19 cellular contexts compared by ENCODE assay signal in the genomic region with DNA sequence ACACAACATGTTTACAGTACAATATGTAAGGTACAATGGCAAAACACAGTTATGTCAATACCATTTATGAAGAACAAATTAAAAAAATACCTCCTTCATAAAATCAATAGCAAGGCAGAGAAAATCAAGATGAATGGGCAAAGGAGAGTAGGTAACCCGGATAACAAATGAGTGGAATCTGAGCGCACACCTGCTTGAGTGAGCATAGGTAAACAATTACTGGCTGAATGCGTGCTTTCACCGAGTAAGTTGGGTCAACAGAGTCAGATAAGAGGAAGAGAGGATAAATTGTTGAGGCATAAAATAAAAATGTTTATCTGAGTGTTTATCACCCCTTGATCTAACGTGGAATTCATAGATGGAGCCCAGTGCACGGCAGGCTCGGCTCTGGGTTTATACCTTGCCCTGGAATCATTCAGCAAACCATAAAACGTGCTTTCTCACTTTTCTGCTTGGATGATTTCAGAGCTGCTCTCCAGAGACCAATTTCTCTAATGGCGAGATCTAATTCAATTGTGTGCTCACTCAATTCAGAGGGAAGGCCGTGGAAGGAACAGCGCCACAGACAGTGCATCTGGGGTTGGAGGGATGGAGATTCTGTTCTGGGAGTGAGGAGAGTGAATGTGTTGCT.
DNase-seq lines count a peak whose midpoint lies in the region; ATAC-seq and TF ChIP-seq lines count a peak whose summit lies in the region.
"Had no signal": no experiment of that assay in that cellular context is flagged by ENCODE, and none has a peak within 500 bp of the region (broad histone marks: within the 10 kb centered on the region; RNA-seq: fewer than 3 reads in every experiment).

No MANE protein-coding gene starts in this region.

- DNase-seq in COR-L47 (lab: John Stamatoyannopoulos, UW) (peak; percentile 5), NCI-H1417 (lab: John Stamatoyannopoulos, UW) (peak; percentile 61 to 87 (median 84)), NCI-H2227 (lab: John Stamatoyannopoulos, UW; ENCODE audit: unreplicated experiment) (peak; percentile 4), glutamatergic neuron (peak; percentile 48), hippocampal formation (lab: John Stamatoyannopoulos, UW) (no peak), RKO (ENCODE audit: low spot score) (no peak), cerebellar cortex (ENCODE audit: low spot score) (no peak)
- DNase-seq: ACHN; activated CD8-positive, alpha-beta T cell treated with anti-CD3 and anti-CD28 coated beads, Interleukin-2, amount 10 ng/mL, durations not matched to agents 7 days and 5 days; caudate nucleus; CD8-positive, alpha-beta memory T cell; effector memory CD8-positive, alpha-beta T cell; KG1; NCI-H1694 treated with DMSO at 0.1 percent for 48 hours; stimulated activated naive B cell treated with anti-CD40 and anti-IgM and Interleukin-4, amounts not matched to agents 10 μg/mL and 1 μg/mL and 100 μg/mL, for 72 hours; trophoblast cell had no signal

- TF ChIP-seq CTCF in glutamatergic neuron (IDR thresholded peaks at IDR 0.05; ENCODE audit: partially characterized antibody, unreplicated experiment): no peak

- peaks cover 7% of the 10 kb centered on the region for H3K9me3 Mint-ChIP-seq in glutamatergic neuron (ENCODE audit: unreplicated experiment)
- H3K9me3 Mint-ChIP-seq: activated T-helper 1 cell treated with anti-CD3 and anti-CD28 coated beads, Interleukin-12 subunit alpha, Interleukin-12 subunit beta, Interleukin-2, Interleukin-4 antibody, amounts not matched to agents 30 ng/mL and 10 ng/mL and 1 ng/mL, durations not matched to agents 14 hours and 24 hours and 36 hours had no signal

- ATAC-seq in HG02981 (IDR thresholded peaks at IDR 0.05; ENCODE audit: unreplicated experiment): no peak
- ATAC-seq: activated CD8-positive, alpha-beta T cell treated with anti-CD3 and anti-CD28 coated beads, Interleukin-2, amount 10 ng/mL, durations not matched to agents 7 days and 5 days; effector memory CD8-positive, alpha-beta T cell; left lobe of liver; stimulated activated naive B cell treated with anti-CD40 and anti-IgM and Interleukin-4, amounts not matched to agents 10 μg/mL and 1 μg/mL and 100 μg/mL, for 72 hours had no signal

- H3K36me3 Mint-ChIP-seq in glutamatergic neuron (ENCODE audit: unreplicated experiment): peaks cover 5% of the 10 kb centered on the region
- H3K36me3 Mint-ChIP-seq: CD8-positive, alpha-beta memory T cell; stimulated activated naive B cell treated with anti-CD40 and anti-IgM and Interleukin-4, amounts not matched to agents 10 μg/mL and 1 μg/mL and 100 μg/mL, for 72 hours had no signal

- no peak overlapping the region for H3K27ac Mint-ChIP-seq in glutamatergic neuron (ENCODE audit: unreplicated experiment)
- H3K27ac Mint-ChIP-seq: activated CD8-positive, alpha-beta T cell treated with anti-CD3 and anti-CD28 coated beads, Interleukin-2, amount 10 ng/mL, durations not matched to agents 7 days and 5 days; activated T-helper 1 cell treated with anti-CD3 and anti-CD28 coated beads, Interleukin-12 subunit alpha, Interleukin-12 subunit beta, Interleukin-2, Interleukin-4 antibody, amounts not matched to agents 30 ng/mL and 10 ng/mL and 1 ng/mL, durations not matched to agents 14 hours and 24 hours and 36 hours; CD8-positive, alpha-beta memory T cell; effector memory CD8-positive, alpha-beta T cell; stimulated activated naive B cell treated with anti-CD40 and anti-IgM and Interleukin-4, amounts not matched to agents 10 μg/mL and 1 μg/mL and 100 μg/mL, for 72 hours had no signal

- H3K4me3 Mint-ChIP-seq in glutamatergic neuron (ENCODE audit: unreplicated experiment): no peak overlapping the region
- H3K4me3 Mint-ChIP-seq: activated CD8-positive, alpha-beta T cell treated with anti-CD3 and anti-CD28 coated beads, Interleukin-2, amount 10 ng/mL, durations not matched to agents 7 days and 5 days; activated T-helper 1 cell treated with anti-CD3 and anti-CD28 coated beads, Interleukin-12 subunit alpha, Interleukin-12 subunit beta, Interleukin-2, Interleukin-4 antibody, amounts not matched to agents 30 ng/mL and 10 ng/mL and 1 ng/mL, durations not matched to agents 14 hours and 24 hours and 36 hours; CD8-positive, alpha-beta memory T cell; effector memory CD8-positive, alpha-beta T cell; stimulated activated naive B cell treated with anti-CD40 and anti-IgM and Interleukin-4, amounts not matched to agents 10 μg/mL and 1 μg/mL and 100 μg/mL, for 72 hours had no signal

- H3K4me1 Mint-ChIP-seq in glutamatergic neuron (ENCODE audit: low read depth, unreplicated experiment): peaks cover 9% of the 10 kb centered on the region
- H3K4me1 Mint-ChIP-seq: CD8-positive, alpha-beta memory T cell; stimulated activated naive B cell treated with anti-CD40 and anti-IgM and Interleukin-4, amounts not matched to agents 10 μg/mL and 1 μg/mL and 100 μg/mL, for 72 hours had no signal

- peaks cover under 1% of the 10 kb centered on the region for H3K27me3 Mint-ChIP-seq in glutamatergic neuron (ENCODE audit: unreplicated experiment)
- H3K27me3 Mint-ChIP-seq: effector memory CD8-positive, alpha-beta T cell; stimulated activated naive B cell treated with anti-CD40 and anti-IgM and Interleukin-4, amounts not matched to agents 10 μg/mL and 1 μg/mL and 100 μg/mL, for 72 hours had no signal

Comparison
In these comparisons a context has a peak if more than half of its experiments do, and no peak if none do; other contexts are left out.
1. DNase-seq: peak in COR-L47 (single experiment), NCI-H1417 (3 of 3), NCI-H2227 (single experiment) and glutamatergic neuron (single experiment); none in hippocampal formation (0 of 2), RKO (single experiment) and cerebellar cortex (single experiment).